Comparison of ENCODE assay signal across 20 cellular contexts in genomic region chr1:160800142-160800541, GRCh38. TPM values are rescaled to one million over a fixed set of nuclear protein-coding genes. Genes with fewer than 3 reads are reported as not detected.
DNase-seq lines count a peak whose midpoint lies in the region; TF ChIP-seq lines count a peak whose summit lies in the region.
"Had no signal": no experiment of that assay in that cellular context is flagged by ENCODE, and none has a peak within 500 bp of the region (broad histone marks: within the 10 kb centered on the region; RNA-seq: fewer than 3 reads in every experiment).

No MANE protein-coding gene starts in this region.

- H3K9ac ChIP-seq in KMS-11: no peak overlapping the region

- H3K9me3 ChIP-seq in spleen (peaks cover 0 to 11% (median 0%) of the 10 kb centered on the region in 8 donors), adrenal gland (replicated peaks in 1 of 3) (no peaks in the 10 kb centered on the region)

- H3K4me1 Mint-ChIP-seq in activated naive CD4-positive, alpha-beta T cell treated with anti-CD3 and anti-CD28 coated beads, Interleukin-2, amount 50 U/mL, for 24 hours: peaks cover 84% of the 10 kb centered on the region

- H3K27ac Mint-ChIP-seq in activated naive CD4-positive, alpha-beta T cell treated with anti-CD3 and anti-CD28 coated beads, Interleukin-2, amount 50 U/mL, for 24 hours: peak overlapping the region; percentile 97
- H3K27ac Mint-ChIP-seq: type B pancreatic cell had no signal

- H3K9me3 Mint-ChIP-seq in activated naive CD4-positive, alpha-beta T cell treated with anti-CD3 and anti-CD28 coated beads, Interleukin-2, amount 50 U/mL, for 24 hours: no peaks in the 10 kb centered on the region

- H3K36me3 Mint-ChIP-seq in activated naive CD4-positive, alpha-beta T cell treated with anti-CD3 and anti-CD28 coated beads, Interleukin-2, amount 50 U/mL, for 24 hours: peaks cover 33% of the 10 kb centered on the region
- H3K36me3 Mint-ChIP-seq: type B pancreatic cell had no signal

- H3K79me2 ChIP-seq in KMS-11 (ENCODE audit: insufficient read depth, low read depth): no peaks in the 10 kb centered on the region; the same call in 1 of the 2 replicates

- peak overlapping the region; percentile 92 for H3K4me3 Mint-ChIP-seq in activated naive CD4-positive, alpha-beta T cell treated with anti-CD3 and anti-CD28 coated beads, Interleukin-2, amount 50 U/mL, for 24 hours
- H3K4me3 Mint-ChIP-seq: type B pancreatic cell had no signal

- TF ChIP-seq POLR2A in spleen (IDR thresholded peaks at IDR 0.05) (no peak), adrenal gland (IDR thresholded peaks at IDR 0.05) (no peak)

- H3K36me3 ChIP-seq in KMS-11 (ENCODE audit: insufficient read depth) (no peaks in the 10 kb centered on the region), spleen (peaks cover 0 to 25% (median 9%) of the 10 kb centered on the region in 6 donors), adrenal gland (replicated peaks in 1 of 2) (no peaks in the 10 kb centered on the region)
- H3K36me3 ChIP-seq: WERI-Rb-1 had no signal

- H3K4me2 ChIP-seq in KMS-11: peak overlapping the region; percentile 30

- no peak overlapping the region for H3K4me3 ChIP-seq in KMS-11 (IDR thresholded peaks at IDR 0.05; ENCODE audit: insufficient read depth, low read depth, low read length)
- peak overlapping the region in 6 of 8 donors; percentile 6 to 71 (median 32) for H3K4me3 ChIP-seq in spleen
- H3K4me3 ChIP-seq in adrenal gland: no peak overlapping the region

- 89 to 96% (median 91%) methylated on average over 1 of the region's 1 CpG for WGBS in spleen, 5 donors
- WGBS in adrenal gland, 4 donors: 91 to 98% (median 93%) methylated on average over 1 of the region's 1 CpG

- peaks cover 65% of the 10 kb centered on the region for H3K4me1 ChIP-seq in KMS-11 (ENCODE audit: low read depth, poor library complexity, severe bottlenecking)
- peaks cover 19 to 88% (median 52%) of the 10 kb centered on the region in 6 donors for H3K4me1 ChIP-seq in spleen
- no peaks in the 10 kb centered on the region for H3K4me1 ChIP-seq in adrenal gland (replicated peaks in 1 of 2)

- no peaks in the 10 kb centered on the region for H4K20me1 ChIP-seq in KMS-11 (ENCODE audit: insufficient read depth)

- no peaks in the 10 kb centered on the region for H3K27me3 Mint-ChIP-seq in activated naive CD4-positive, alpha-beta T cell treated with anti-CD3 and anti-CD28 coated beads, Interleukin-2, amount 50 U/mL, for 24 hours
- H3K27me3 Mint-ChIP-seq: type B pancreatic cell had no signal

- intact Hi-C loops in spleen (cut with DNase I; ENCODE audit: low total_unique reads): no loop called here
- intact Hi-C loops in adrenal gland (cut with DNase I): no loop called here

- DNase-seq in activated CD4-positive, alpha-beta T cell treated with anti-CD3 and anti-CD28 coated beads for 48 hours: peak; percentile 54
- DNase-seq in activated CD4-positive, alpha-beta T cell treated with anti-CD3 and anti-CD28 coated beads, Interleukin-2, amount 50 U/mL, for 1 hour: no peak
- DNase-seq in spleen: no peak
- DNase-seq in AG08395 (ENCODE audit: low spot score): no peak
- no peak for DNase-seq in adrenal gland
- DNase-seq in HPDE6-E6E7 (ENCODE audit: extremely low spot score): no peak
- DNase-seq: activated CD8-positive, alpha-beta memory T cell treated with anti-CD3 and anti-CD28 coated beads, Interleukin-2, amount 50 U/mL, for 48 hours; foreskin fibroblast; NCI-H1417 treated with DMSO at 0.1 percent for 48 hours; NCI-H2171; occipital lobe; WERI-Rb-1 had no signal

- TF ChIP-seq CTCF in KMS-11 (conservative IDR thresholded peaks at IDR 0.05; ENCODE audit: low read depth, low read length) (no peak), spleen (IDR thresholded peaks at IDR 0.05 in 8 of 11, conservative IDR thresholded peaks at IDR 0.05 in 3 of 11) (no peak), adrenal gland (IDR thresholded peaks at IDR 0.05) (no peak)

- H3K27me3 ChIP-seq in KMS-11 (ENCODE audit: insufficient read depth, low read depth): no peaks in the 10 kb centered on the region
- no peaks in the 10 kb centered on the region for H3K27me3 ChIP-seq in spleen (replicated peaks in 1 of 7)
- H3K27me3 ChIP-seq in adrenal gland: no peaks in the 10 kb centered on the region

- no peak overlapping the region for H2AFZ ChIP-seq in KMS-11 (ENCODE audit: low read depth)

- H3K27ac ChIP-seq in KMS-11 (no peak overlapping the region), spleen (peak overlapping the region in 5 of 8 donors; percentile 27 to 92 (median 85)), adrenal gland (no peak overlapping the region)
- H3K27ac ChIP-seq: WERI-Rb-1 had no signal

RNA-seq across cellular contexts. Expression of gene LY9, which starts 4.2 kb away (rescaled TPM):
- total RNA-seq in spleen: 100 to 1,000 TPM in 1 of 7 donors, 10 to 100 TPM in 6; 32.3 to 151 (median 37.2) TPM
- 10 to 100 TPM; 30.7 to 40.1 (median 38.4) TPM for polyA plus RNA-seq in spleen
- total RNA-seq in adrenal gland: 1 to 10 TPM in 1 of 8 donors, under 1 TPM in 5, not detected in 2; 0.14 to 1.0 (median 0.33) TPM
- 1 to 10 TPM in 1 of 3 donors, under 1 TPM in 2; 0.27 to 1.3 (median 0.42) TPM for polyA plus RNA-seq in adrenal gland
- total RNA-seq: chondrocyte, endothelial cell of umbilical vein, H1, LHCN-M2, occipital lobe, RPMI7951 had no signal
- polyA plus RNA-seq: endothelial cell of umbilical vein, H1 had no signal

Comparison
In these comparisons a context has a peak if more than half of its experiments do, and no peak if none do; other contexts are left out.
1. H3K27ac ChIP-seq: peak in spleen (5 of 8); none in KMS-11 (single experiment) and adrenal gland (0 of 5).
2. H3K4me3 ChIP-seq: peak in spleen (6 of 8); none in KMS-11 (single experiment) and adrenal gland (0 of 4).
3. RNA of gene LY9, which starts 4.2 kb away (total RNA-seq): 32.3 to 151 TPM in spleen; 0.14 to 1.0 TPM in adrenal gland; every median in the first group is over 10 times any median in the second.